8 cellular contexts compared by ENCODE assay signal in genomic region chr12:46585854-46586621, GRCh38.
DNase-seq lines count a peak whose midpoint lies in the region; TF ChIP-seq lines count a peak whose summit lies in the region.

No MANE protein-coding gene starts in this region.

- intact Hi-C loops in esophagus squamous epithelium (cut with DNase I) (no loop called here), adrenal gland (cut with DNase I) (no loop called here)

- H3K4me3 ChIP-seq in esophagus squamous epithelium (no peak overlapping the region), adrenal gland (no peak overlapping the region)

- WGBS in esophagus squamous epithelium, 2 donors: 61 to 68% methylated on average over 7 of the region's 7 CpGs
- 82 to 90% (median 84%) methylated on average over 6 to 7 of the region's 7 CpGs for WGBS in adrenal gland, 4 donors

- no peak for TF ChIP-seq CTCF in esophagus squamous epithelium (IDR thresholded peaks at IDR 0.05)
- TF ChIP-seq CTCF in adrenal gland (IDR thresholded peaks at IDR 0.05): no peak

- H3K27ac ChIP-seq in esophagus squamous epithelium (no peak overlapping the region), adrenal gland (no peak overlapping the region)

- H3K27me3 ChIP-seq in esophagus squamous epithelium (no peaks in the 10 kb centered on the region), adrenal gland (no peaks in the 10 kb centered on the region)

- H3K9me3 ChIP-seq in esophagus squamous epithelium: peaks cover 0 to 11% (median 7%) of the 10 kb centered on the region in 3 donors
- no peaks in the 10 kb centered on the region for H3K9me3 ChIP-seq in adrenal gland (replicated peaks in 1 of 3)

- DNase-seq in DMS153 (lab: John Stamatoyannopoulos, UW) (peak; percentile 90), NCI-H1436 (lab: John Stamatoyannopoulos, UW) (peak; percentile 47), iris pigment epithelial cell (ENCODE audit: low read depth) (peak; percentile 91), esophagus squamous epithelium (lab: John Stamatoyannopoulos, UW) (no peak), NCI-H146 treated with DMSO at 0.1 percent for 48 hours (lab: John Stamatoyannopoulos, UW; ENCODE audit: unreplicated experiment) (no peak), amniotic stem cell (lab: John Stamatoyannopoulos, UW) (no peak), adrenal gland (no peak)
- peak; percentile 26 to 36 for DNase-seq in activated T-cell treated with anti-CD3 and anti-CD28 coated beads, Interleukin-2, amount 50 U/mL, for 48 hours

- peaks cover 4 to 22% (median 7%) of the 10 kb centered on the region in 3 donors for H3K4me1 ChIP-seq in esophagus squamous epithelium
- H3K4me1 ChIP-seq in adrenal gland (replicated peaks in 1 of 2): no peaks in the 10 kb centered on the region

- TF ChIP-seq POLR2A in esophagus squamous epithelium (IDR thresholded peaks at IDR 0.05) (no peak), adrenal gland (IDR thresholded peaks at IDR 0.05) (no peak)

- H3K36me3 ChIP-seq in esophagus squamous epithelium: no peaks in the 10 kb centered on the region
- no peaks in the 10 kb centered on the region for H3K36me3 ChIP-seq in adrenal gland (replicated peaks in 1 of 2)

Comparison
In these comparisons a context has a peak if more than half of its experiments do, and no peak if none do; other contexts are left out.
1. DNase-seq: peak in DMS153 (single experiment), NCI-H1436 (single experiment), activated T-cell treated with anti-CD3 and anti-CD28 coated beads, Interleukin-2, amount 50 U/mL, for 48 hours (2 of 2) and iris pigment epithelial cell (single experiment); none in esophagus squamous epithelium (single experiment), NCI-H146 treated with DMSO at 0.1 percent for 48 hours (single experiment), amniotic stem cell (single experiment) and adrenal gland (0 of 7).